ENCODE assay signal across 17 cellular contexts in genomic region chr18:55491606-55492005, GRCh38.
DNase-seq lines count a peak whose midpoint lies in the region; ATAC-seq and TF ChIP-seq lines count a peak whose summit lies in the region.
"Had no signal": no experiment of that assay in that cellular context is flagged by ENCODE, and none has a peak within 500 bp of the region (broad histone marks: within the 10 kb centered on the region; RNA-seq: fewer than 3 reads in every experiment).

No MANE protein-coding gene starts in this region.

- no peak for TF ChIP-seq RAD21 in SK-N-SH (IDR thresholded peaks at IDR 0.05; ENCODE audit: low read length)

- H3K79me2 ChIP-seq in SK-N-SH (ENCODE audit: insufficient read depth), result peaks cover 95% of the 10 kb centered on the region
- peaks cover 93% of the 10 kb centered on the region for H3K79me2 ChIP-seq in Karpas-422 (ENCODE audit: low read length)

- H4K20me1 ChIP-seq in SK-N-SH (ENCODE audit: insufficient read depth), result no peaks in the 10 kb centered on the region
- no peaks in the 10 kb centered on the region for H4K20me1 ChIP-seq in Karpas-422 (ENCODE audit: insufficient read depth, low read depth, low read length)

- WGBS in SK-N-SH (ENCODE audit: low lambda C conversion rate), result 91% methylated on average over 4 of the region's 4 CpGs
- 19 to 41% (median 25%) methylated on average over 4 of the region's 4 CpGs for WGBS in psoas muscle, 3 donors
- WGBS in esophagus muscularis mucosa, result 67% methylated on average over 4 of the region's 4 CpGs

- intact Hi-C loops in psoas muscle (cut with DNase I), result no loop called here
- intact Hi-C loops in esophagus muscularis mucosa (cut with DNase I), result no loop called here

- no peak overlapping the region for H3K4me2 ChIP-seq in SK-N-SH
- peak overlapping the region; percentile 48 for H3K4me2 ChIP-seq in Karpas-422 (ENCODE audit: low read depth, low read length, poor library complexity, severe bottlenecking)
- H3K4me2 ChIP-seq: A549 had no signal

- ATAC-seq in SK-N-SH treated with all-trans-retinoic acid at 6 μM for 48 hours, result no peak
- ATAC-seq in psoas muscle, result no peak
- ATAC-seq: A549; CD8-positive, alpha-beta T cell; GM12878 had no signal

- H3K27me3 ChIP-seq in SK-N-SH (ENCODE audit: insufficient read depth), result no peaks in the 10 kb centered on the region
- H3K27me3 ChIP-seq in Karpas-422 (ENCODE audit: low read length), result no peaks in the 10 kb centered on the region
- no peaks in the 10 kb centered on the region for H3K27me3 ChIP-seq in psoas muscle (ENCODE audit: insufficient read depth in 3 of 3, low read length in 2 of 3)
- no peaks in the 10 kb centered on the region for H3K27me3 ChIP-seq in esophagus muscularis mucosa

- H3K9me2 ChIP-seq in SK-N-SH, result no peaks in the 10 kb centered on the region
- H3K9me2 ChIP-seq in Karpas-422 (replicated peaks; ENCODE audit: insufficient read depth, low read length), result no peaks in the 10 kb centered on the region

- H3K9ac ChIP-seq in SK-N-SH (no peak overlapping the region), Karpas-422 (ENCODE audit: low read length) (no peak overlapping the region)

- TF ChIP-seq CTCF in SK-N-SH (IDR thresholded peaks at IDR 0.05) (no peak), psoas muscle (IDR thresholded peaks at IDR 0.05) (no peak), esophagus muscularis mucosa (IDR thresholded peaks at IDR 0.05) (no peak)

- CTCF ChIA-PET in SK-N-SH (lab: Yijun Ruan, JAX), result interaction anchor here (0.7 to 1.2 kb wide), 2 partner anchors 22 to 68 kb away, joined by 3 to 6 read pairs; no protein-coding TSS in a partner anchor

- H3K9me3 ChIP-seq in SK-N-SH (no peaks in the 10 kb centered on the region), Karpas-422 (ENCODE audit: low read length) (no peaks in the 10 kb centered on the region), psoas muscle (no peaks in the 10 kb centered on the region), esophagus muscularis mucosa (no peaks in the 10 kb centered on the region)
- H3K9me3 ChIP-seq: A549 had no signal

- H3K4me3 ChIP-seq in SK-N-SH (ENCODE audit: low read depth in 2 of 2, low read length in 1 of 2) (no peak overlapping the region), Karpas-422 (ENCODE audit: low read length) (no peak overlapping the region), psoas muscle (peak overlapping the region; percentile 26), esophagus muscularis mucosa (no peak overlapping the region)
- H3K4me3 ChIP-seq: A549, GM12878 had no signal

- no peak for TF ChIP-seq POLR2A in esophagus muscularis mucosa (IDR thresholded peaks at IDR 0.05; ENCODE audit: low read depth)

- no peak overlapping the region for H2AFZ ChIP-seq in SK-N-SH (ENCODE audit: low read depth)
- no peak overlapping the region for H2AFZ ChIP-seq in Karpas-422 (ENCODE audit: low read length)

- no peaks in the 10 kb centered on the region for H3K36me3 ChIP-seq in SK-N-SH (replicated peaks in 1 of 2; ENCODE audit: control insufficient read depth in 1 of 2, insufficient read depth in 2 of 2, low read length in 1 of 2)
- no peaks in the 10 kb centered on the region for H3K36me3 ChIP-seq in Karpas-422 (ENCODE audit: insufficient read depth, low read length)
- no peaks in the 10 kb centered on the region for H3K36me3 ChIP-seq in psoas muscle (ENCODE audit: insufficient read depth in 1 of 2, low read depth in 1 of 2)
- no peaks in the 10 kb centered on the region for H3K36me3 ChIP-seq in esophagus muscularis mucosa

- POLR2A ChIA-PET in SK-N-SH (lab: Yijun Ruan, JAX), result no interaction called here

- H3F3A ChIP-seq in SK-N-SH (replicated peaks; ENCODE audit: insufficient read depth), result peaks cover 5% of the 10 kb centered on the region

- H3K4me1 ChIP-seq in SK-N-SH (ENCODE audit: control insufficient read depth in 1 of 2, insufficient read depth in 2 of 2, low read depth in 1 of 2, low read length in 1 of 2), result peaks cover 23 to 34% of the 10 kb centered on the region in 2 experiments
- peaks cover 98% of the 10 kb centered on the region for H3K4me1 ChIP-seq in Karpas-422 (ENCODE audit: low read length)
- peaks cover 49% of the 10 kb centered on the region for H3K4me1 ChIP-seq in psoas muscle
- H3K4me1 ChIP-seq in esophagus muscularis mucosa, result peaks cover 5 to 8% (median 6%) of the 10 kb centered on the region in 4 donors
- H3K4me1 ChIP-seq: A549 had no signal

- DNase-seq in NCI-H2107 treated with DMSO at 0.1 percent for 48 hours (lab: John Stamatoyannopoulos, UW; ENCODE audit: unreplicated experiment), result peak; percentile 96
- no peak for DNase-seq in NCI-H2107 (lab: John Stamatoyannopoulos, UW)
- no peak for DNase-seq in SK-N-SH
- no peak for DNase-seq in Karpas-422
- no peak for DNase-seq in psoas muscle
- DNase-seq in DMS79 treated with DMSO at 0.1 percent for 48 hours (lab: John Stamatoyannopoulos, UW), result no peak
- no peak for DNase-seq in esophagus muscularis mucosa (ENCODE audit: extremely low spot score)
- DNase-seq: AML-193; Calu3; CD8-positive, alpha-beta T cell; DND-41; GDM1; H9 had no signal

- peak overlapping the region in 1 of 2 experiments; percentile 11; a peak in 1 of 4 replicates for H3K27ac ChIP-seq in SK-N-SH (ENCODE audit: low read depth in 2 of 2, low read length in 1 of 2)
- peak overlapping the region; percentile 85 for H3K27ac ChIP-seq in Karpas-422 (ENCODE audit: low read length)
- H3K27ac ChIP-seq in psoas muscle, result no peak overlapping the region
- no peak overlapping the region for H3K27ac ChIP-seq in esophagus muscularis mucosa (replicated peaks in 1 of 4)
- H3K27ac ChIP-seq: 22Rv1, A549 had no signal

- TF ChIP-seq EP300 in SK-N-SH (IDR thresholded peaks at IDR 0.05; ENCODE audit: borderline replicate concordance in 1 of 2, low read depth in 1 of 2, low read length in 1 of 2) (no peak), esophagus muscularis mucosa (IDR thresholded peaks at IDR 0.05) (no peak)

TF ChIP-seq in SK-N-SH treated with all-trans-retinoic acid at 6 μM for 48 hours, 23 proteins besides CTCF, POLR2A, EP300 and RAD21:
- TF ChIP-seq TOX (CRISPR knock-in tag; IDR thresholded peaks at IDR 0.05; ENCODE audit: borderline replicate concordance) (no peak), ZNF8 (CRISPR knock-in tag; IDR thresholded peaks at IDR 0.05) (0 out of 2 replicates have a peak, but pooled peaks have one; percentile 48)

TF ChIP-seq in SK-N-SH, 30 proteins besides CTCF, POLR2A, EP300 and RAD21:
- TF ChIP-seq, protein P1, sequence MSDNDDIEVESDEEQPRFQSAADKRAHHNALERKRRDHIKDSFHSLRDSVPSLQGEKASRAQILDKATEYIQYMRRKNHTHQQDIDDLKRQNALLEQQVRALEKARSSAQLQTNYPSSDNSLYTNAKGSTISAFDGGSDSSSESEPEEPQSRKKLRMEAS (IDR thresholded peaks at IDR 0.05; ENCODE audit: low read depth), result no peak
- TF ChIP-seq MEF2A (IDR thresholded peaks at IDR 0.05; ENCODE audit: borderline replicate concordance, low read depth) (no peak), FOXJ3 (CRISPR knock-in tag; IDR thresholded peaks at IDR 0.05) (no peak), GATA2 (CRISPR knock-in tag; IDR thresholded peaks at IDR 0.05) (no peak), YY1 (IDR thresholded peaks at IDR 0.05; ENCODE audit: low read depth) (no peak)
- TF ChIP-seq, protein P2, sequence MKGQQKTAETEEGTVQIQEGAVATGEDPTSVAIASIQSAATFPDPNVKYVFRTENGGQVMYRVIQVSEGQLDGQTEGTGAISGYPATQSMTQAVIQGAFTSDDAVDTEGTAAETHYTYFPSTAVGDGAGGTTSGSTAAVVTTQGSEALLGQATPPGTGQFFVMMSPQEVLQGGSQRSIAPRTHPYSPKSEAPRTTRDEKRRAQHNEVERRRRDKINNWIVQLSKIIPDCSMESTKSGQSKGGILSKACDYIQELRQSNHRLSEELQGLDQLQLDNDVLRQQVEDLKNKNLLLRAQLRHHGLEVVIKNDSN (IDR thresholded peaks at IDR 0.05; ENCODE audit: borderline replicate concordance, low read depth), result no peak
- TF ChIP-seq, protein P3, sequence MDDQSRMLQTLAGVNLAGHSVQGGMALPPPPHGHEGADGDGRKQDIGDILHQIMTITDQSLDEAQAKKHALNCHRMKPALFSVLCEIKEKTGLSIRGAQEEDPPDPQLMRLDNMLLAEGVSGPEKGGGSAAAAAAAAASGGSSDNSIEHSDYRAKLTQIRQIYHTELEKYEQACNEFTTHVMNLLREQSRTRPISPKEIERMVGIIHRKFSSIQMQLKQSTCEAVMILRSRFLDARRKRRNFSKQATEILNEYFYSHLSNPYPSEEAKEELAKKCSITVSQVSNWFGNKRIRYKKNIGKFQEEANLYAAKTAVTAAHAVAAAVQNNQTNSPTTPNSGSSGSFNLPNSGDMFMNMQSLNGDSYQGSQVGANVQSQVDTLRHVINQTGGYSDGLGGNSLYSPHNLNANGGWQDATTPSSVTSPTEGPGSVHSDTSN (IDR thresholded peaks at IDR 0.05), result no peak
